ENCODE assay signal across 19 cellular contexts in genomic region chr6:134686071-134686470, GRCh38.
A peak's percentile ranks its signal among the peaks of the same experiment; 100 is the strongest.
DNase-seq lines count a peak whose midpoint lies in the region; ATAC-seq and TF ChIP-seq lines count a peak whose summit lies in the region.
"Had no signal": no experiment of that assay in that cellular context is flagged by ENCODE, and none has a peak within 500 bp of the region (broad histone marks: within the 10 kb centered on the region; RNA-seq: fewer than 3 reads in every experiment).

No MANE protein-coding gene starts in this region.

- no peak for ATAC-seq in gastroesophageal sphincter
- ATAC-seq in stimulated activated memory B cell treated with anti-CD40 and anti-IgM and Interleukin-4, amounts not matched to agents 10 μg/mL and 1 μg/mL and 100 μg/mL, for 72 hours: no peak
- ATAC-seq: activated CD8-positive, alpha-beta T cell treated with anti-CD3 and anti-CD28 coated beads for 36 hours had no signal

- 47 to 58% methylated on average over 6 of the region's 6 CpGs for WGBS in gastroesophageal sphincter (ENCODE audit: low coverage in 1 of 2), 2 donors

- no peak for TF ChIP-seq EP300 in gastroesophageal sphincter (IDR thresholded peaks at IDR 0.05)

- no peaks in the 10 kb centered on the region for H3K36me3 Mint-ChIP-seq in stimulated activated memory B cell treated with anti-CD40 and anti-IgM and Interleukin-4, amounts not matched to agents 10 μg/mL and 1 μg/mL and 100 μg/mL, for 72 hours
- H3K36me3 Mint-ChIP-seq: CD4-positive, alpha-beta memory T cell had no signal

- no peak for TF ChIP-seq CTCF in gastroesophageal sphincter (IDR thresholded peaks at IDR 0.05)

- H3K27me3 ChIP-seq in gastroesophageal sphincter: peaks cover 3% of the 10 kb centered on the region
- H3K27me3 ChIP-seq: transverse colon had no signal

- H3K4me3 Mint-ChIP-seq in stimulated activated memory B cell treated with anti-CD40 and anti-IgM and Interleukin-4, amounts not matched to agents 10 μg/mL and 1 μg/mL and 100 μg/mL, for 72 hours: no peak overlapping the region
- H3K4me3 Mint-ChIP-seq: activated CD8-positive, alpha-beta T cell treated with anti-CD3 and anti-CD28 coated beads for 36 hours; CD4-positive, alpha-beta memory T cell had no signal

- TF ChIP-seq POLR2A in gastroesophageal sphincter (IDR thresholded peaks at IDR 0.05): no peak

- H3K4me1 ChIP-seq in gastroesophageal sphincter: no peaks in the 10 kb centered on the region

- H3K4me3 ChIP-seq in gastroesophageal sphincter: no peak overlapping the region
- H3K4me3 ChIP-seq: skin epidermis, transverse colon had no signal

- no peaks in the 10 kb centered on the region for H3K4me1 Mint-ChIP-seq in stimulated activated memory B cell treated with anti-CD40 and anti-IgM and Interleukin-4, amounts not matched to agents 10 μg/mL and 1 μg/mL and 100 μg/mL, for 72 hours
- H3K4me1 Mint-ChIP-seq: CD4-positive, alpha-beta memory T cell had no signal

- DNase-seq in NCI-H1105 treated with DMSO at 0.1 percent for 48 hours (lab: John Stamatoyannopoulos, UW): peak; percentile 41
- DNase-seq in NCI-H1105 (lab: John Stamatoyannopoulos, UW): no peak
- peak; percentile 45 for DNase-seq in NCI-H774 (lab: John Stamatoyannopoulos, UW)
- peak; percentile 7 for DNase-seq in fibroblast of gingiva (ENCODE audit: low read depth)
- DNase-seq in renal cortical epithelial cell (ENCODE audit: low read depth): peak; percentile 99
- no peak for DNase-seq in NCI-H1092 treated with DMSO at 0.1 percent for 48 hours (lab: John Stamatoyannopoulos, UW)
- DNase-seq: 8988T; activated CD8-positive, alpha-beta T cell treated with anti-CD3 and anti-CD28 coated beads for 36 hours; CD4-positive, alpha-beta memory T cell; KBM-7; kidney; NCI-H1436; NCI-H510A treated with DMSO at 0.1 percent for 48 hours; OCI-M1; transverse colon; WERI-Rb-1 had no signal

- H3K27ac Mint-ChIP-seq in stimulated activated memory B cell treated with anti-CD40 and anti-IgM and Interleukin-4, amounts not matched to agents 10 μg/mL and 1 μg/mL and 100 μg/mL, for 72 hours: no peak overlapping the region
- H3K27ac Mint-ChIP-seq: activated CD8-positive, alpha-beta T cell treated with anti-CD3 and anti-CD28 coated beads for 36 hours; CD4-positive, alpha-beta memory T cell had no signal

- peaks cover 7% of the 10 kb centered on the region for H3K27me3 Mint-ChIP-seq in stimulated activated memory B cell treated with anti-CD40 and anti-IgM and Interleukin-4, amounts not matched to agents 10 μg/mL and 1 μg/mL and 100 μg/mL, for 72 hours

- H3K36me3 ChIP-seq in gastroesophageal sphincter: no peaks in the 10 kb centered on the region
- H3K36me3 ChIP-seq: transverse colon, WERI-Rb-1 had no signal

- H3K27ac ChIP-seq in gastroesophageal sphincter: no peak overlapping the region
- H3K27ac ChIP-seq: skin epidermis, transverse colon, WERI-Rb-1 had no signal

- H3K9me3 ChIP-seq in gastroesophageal sphincter: no peaks in the 10 kb centered on the region
- H3K9me3 ChIP-seq: transverse colon had no signal

- no peaks in the 10 kb centered on the region for H3K9me3 Mint-ChIP-seq in stimulated activated memory B cell treated with anti-CD40 and anti-IgM and Interleukin-4, amounts not matched to agents 10 μg/mL and 1 μg/mL and 100 μg/mL, for 72 hours
- H3K9me3 Mint-ChIP-seq: activated CD8-positive, alpha-beta T cell treated with anti-CD3 and anti-CD28 coated beads for 36 hours; CD4-positive, alpha-beta memory T cell had no signal

Comparison
In these comparisons a context has a peak if more than half of its experiments do, and no peak if none do; other contexts are left out.
1. DNase-seq: peak in NCI-H1105 treated with DMSO at 0.1 percent for 48 hours (single experiment), NCI-H774 (single experiment), fibroblast of gingiva (single experiment) and renal cortical epithelial cell (single experiment); none in NCI-H1105 (single experiment) and NCI-H1092 treated with DMSO at 0.1 percent for 48 hours (single experiment).